Comparison of ENCODE assay signal across 16 cellular contexts in the genomic region with DNA sequence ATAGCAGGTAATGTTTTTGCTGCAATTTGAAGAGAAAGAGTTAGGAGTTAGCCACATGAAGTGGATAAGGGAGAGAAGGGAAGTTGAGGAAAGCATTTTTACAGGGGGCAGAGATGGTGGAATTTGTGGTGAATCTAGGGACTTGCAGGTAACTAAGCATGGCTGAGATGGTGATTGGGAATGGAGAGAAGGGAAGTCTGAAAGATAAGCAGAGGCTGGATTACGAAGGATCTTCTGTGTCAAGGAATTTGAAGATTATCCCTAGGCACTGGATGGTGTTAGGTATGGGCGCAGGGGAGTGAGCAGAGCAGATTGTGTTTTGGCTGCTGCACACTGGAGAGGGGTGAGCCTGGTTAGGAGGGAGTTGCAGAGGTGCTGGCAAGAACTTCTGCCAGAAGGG.
"Had no signal": no experiment of that assay in that cellular context is flagged by ENCODE, and none has a peak within 500 bp of the region (broad histone marks: within the 10 kb centered on the region; RNA-seq: fewer than 3 reads in every experiment).

No MANE protein-coding gene starts in this region.

- H3K4me1 Mint-ChIP-seq: neural progenitor cell had no signal

- H2AFZ ChIP-seq: neural progenitor cell had no signal

- H3K27me3 Mint-ChIP-seq: effector memory CD8-positive, alpha-beta T cell; naive thymus-derived CD8-positive, alpha-beta T cell; type B pancreatic cell had no signal

- H3K4me2 ChIP-seq: neural progenitor cell had no signal

- H3K27ac Mint-ChIP-seq: neural progenitor cell, type B pancreatic cell had no signal

- H3K27me3 ChIP-seq: esophagus squamous epithelium, gastroesophageal sphincter, neural progenitor cell, ovary, right atrium auricular region, sigmoid colon had no signal

- H3K4me1 ChIP-seq: neural progenitor cell had no signal

- H3K4me3 ChIP-seq: esophagus squamous epithelium, gastroesophageal sphincter, mucosa of descending colon, neural progenitor cell, ovary, right atrium auricular region, sigmoid colon, skin epidermis had no signal

- ATAC-seq: effector memory CD8-positive, alpha-beta T cell; gastroesophageal sphincter; mucosa of descending colon; naive thymus-derived CD8-positive, alpha-beta T cell had no signal

- DNase-seq: effector memory CD8-positive, alpha-beta T cell; esophagus squamous epithelium; foreskin fibroblast; mammary epithelial cell; mucosa of descending colon; naive thymus-derived CD8-positive, alpha-beta T cell; nucleus accumbens; ovary; sigmoid colon; stimulated activated CD4-positive, alpha-beta T cell treated with anti-CD3 and anti-CD28 coated beads, Interleukin-2, amount 100 ng/mL, for 24 hours; stimulated activated naive CD4-positive, alpha-beta T cell treated with Interleukin-2 at 50 U/mL for 16 hours had no signal

- H3K27ac ChIP-seq: esophagus squamous epithelium, gastroesophageal sphincter, neural progenitor cell, ovary, right atrium auricular region, sigmoid colon, skin epidermis had no signal

- H3K4me3 Mint-ChIP-seq: effector memory CD8-positive, alpha-beta T cell; naive thymus-derived CD8-positive, alpha-beta T cell; neural progenitor cell; type B pancreatic cell had no signal

- H3K36me3 ChIP-seq: neural progenitor cell, ovary, right atrium auricular region had no signal

- H3K9me3 ChIP-seq: esophagus squamous epithelium, gastroesophageal sphincter, mucosa of descending colon, ovary, right atrium auricular region, sigmoid colon had no signal

- H3K9ac ChIP-seq: neural progenitor cell had no signal

- H3K9me3 Mint-ChIP-seq: effector memory CD8-positive, alpha-beta T cell; naive thymus-derived CD8-positive, alpha-beta T cell; neural progenitor cell; type B pancreatic cell had no signal
